23 cellular contexts compared by ENCODE assay signal in the genomic region with DNA sequence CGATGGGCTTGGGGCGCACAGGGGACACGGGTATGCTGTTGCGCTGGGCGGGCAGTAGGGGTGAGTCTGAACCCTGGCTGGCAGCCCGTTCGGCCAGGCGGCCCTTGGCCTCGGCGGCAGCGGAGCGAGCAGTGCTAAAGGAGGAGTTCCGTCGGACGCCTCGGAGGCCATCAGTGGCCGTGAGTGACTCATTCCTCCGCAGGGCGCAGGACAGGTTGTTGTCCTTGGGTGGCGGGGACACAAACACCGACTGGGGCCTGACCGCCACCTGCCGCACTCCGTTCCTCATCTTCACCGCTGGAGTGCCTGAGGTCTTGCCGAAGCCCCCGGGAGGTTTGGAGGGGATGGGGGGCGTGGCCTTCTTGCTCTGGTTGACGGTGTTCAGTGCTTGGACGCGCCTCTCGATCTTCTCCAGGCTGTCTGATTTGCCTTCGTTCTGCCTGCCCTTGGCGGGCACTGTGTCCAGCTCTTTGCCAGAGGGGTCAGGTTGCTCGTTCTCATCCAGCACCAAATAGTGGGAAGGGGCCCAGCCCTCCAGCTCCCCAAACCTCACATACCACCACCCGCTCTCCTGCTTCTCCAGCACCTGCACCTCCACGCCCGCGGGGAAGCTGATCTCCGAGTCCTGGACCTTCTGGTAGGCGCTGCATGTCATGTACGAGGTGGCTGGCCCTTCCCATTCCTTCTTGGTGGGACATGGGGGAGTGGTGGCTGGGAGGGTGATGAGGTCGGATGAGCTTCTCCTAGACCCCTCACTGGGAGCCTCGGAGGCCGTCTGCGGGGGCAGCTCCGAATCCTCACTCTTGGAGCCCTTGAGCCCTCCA.
"Had no signal": no experiment of that assay in that cellular context is flagged by ENCODE, and none has a peak within 500 bp of the region (broad histone marks: within the 10 kb centered on the region; RNA-seq: fewer than 3 reads in every experiment).

No MANE protein-coding gene starts in this region.

- DNase-seq: dermis blood vessel endothelial cell; endodermal cell; erythroblast; foreskin keratinocyte; immature natural killer cell; mesendoderm; naive thymus-derived CD4-positive, alpha-beta T cell; occipital lobe; sigmoid colon; stimulated activated CD4-positive, alpha-beta T cell treated with anti-CD3 and anti-CD28 coated beads, Interleukin-2, amount 100 ng/mL, for 24 hours; stimulated activated CD4-positive, alpha-beta T cell treated with anti-CD3 and anti-CD28 coated beads, Interleukin-4, amount 100 ng/mL, for 4 hours; stimulated activated naive B cell treated with anti-CD40 and anti-IgM and Interleukin-4, amounts not matched to agents 10 μg/mL and 1 μg/mL and 100 μg/mL, for 72 hours; stimulated activated naive CD8-positive, alpha-beta T cell treated with anti-CD3 and anti-CD28 coated beads, Interleukin-15, amount 100 ng/mL, for 72 hours; testis had no signal

- H3K27ac ChIP-seq: foreskin keratinocyte, left lung, neural progenitor cell, pancreas, prostate gland, sigmoid colon, skin epidermis had no signal

- H3K4me3 ChIP-seq: left lung, neural progenitor cell, pancreas, prostate gland, sigmoid colon, skin epidermis, testis, tibial nerve had no signal

- H3K9me3 ChIP-seq: left lung, pancreas, prostate gland, sigmoid colon, testis, tibial nerve had no signal

- H3K27me3 ChIP-seq: foreskin keratinocyte, left lung, neural progenitor cell, pancreas, sigmoid colon, testis, tibial nerve had no signal

- H2AFZ ChIP-seq: neural progenitor cell had no signal

- H3K4me1 ChIP-seq: foreskin keratinocyte, left lung, neural progenitor cell, pancreas, prostate gland had no signal

- H3K9ac ChIP-seq: neural progenitor cell had no signal

- FAIRE-seq: colon, endothelial cell of umbilical vein, keratinocyte, pancreas had no signal

- H3K4me2 ChIP-seq: neural progenitor cell had no signal

- H3K36me3 ChIP-seq: neural progenitor cell, pancreas, prostate gland had no signal

- ATAC-seq: foreskin keratinocyte; left lung; naive thymus-derived CD4-positive, alpha-beta T cell; pancreas; stimulated activated naive B cell treated with anti-CD40 and anti-IgM and Interleukin-4, amounts not matched to agents 10 μg/mL and 1 μg/mL and 100 μg/mL, for 72 hours; stimulated activated naive CD8-positive, alpha-beta T cell treated with anti-CD3 and anti-CD28 coated beads, Interleukin-15, amount 100 ng/mL, for 72 hours had no signal
